In the genomic region with DNA sequence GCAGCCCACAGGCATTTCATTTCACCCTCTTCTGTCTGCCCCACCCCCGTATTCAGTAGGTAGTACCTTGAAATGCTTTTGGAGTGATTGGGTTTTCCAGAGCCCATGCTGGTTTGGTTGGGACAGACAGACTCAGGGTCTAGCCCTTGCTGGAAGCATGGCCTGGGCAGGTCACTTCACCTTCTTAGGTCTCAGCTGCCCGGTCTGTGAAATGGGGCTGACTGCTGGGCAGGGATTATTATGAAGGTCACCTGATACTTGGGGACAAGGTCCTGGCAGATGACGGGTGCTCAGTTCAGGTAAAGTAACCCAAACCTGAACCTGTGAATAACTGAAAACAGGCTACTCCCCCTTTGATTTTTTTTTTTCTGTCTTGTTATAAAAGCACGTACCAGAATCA, we compare ENCODE assay signal across 18 cellular contexts.
DNase-seq lines count a peak whose midpoint lies in the region; ATAC-seq, FAIRE-seq and TF ChIP-seq lines count a peak whose summit lies in the region.
"Had no signal": no experiment of that assay in that cellular context is flagged by ENCODE, and none has a peak within 500 bp of the region (broad histone marks: within the 10 kb centered on the region; RNA-seq: fewer than 3 reads in every experiment).

No MANE protein-coding gene starts in this region.

- no peak overlapping the region for H3K4me2 ChIP-seq in HepG2 (ENCODE audit: low read depth, low read length)

- H3K27me3 Mint-ChIP-seq in chondrocyte (ENCODE audit: low read depth) = no peaks in the 10 kb centered on the region

- H3K27ac ChIP-seq in HepG2 (ENCODE audit: extremely low read length, insufficient read depth, low read length) (no peak overlapping the region), right lobe of liver (no peak overlapping the region), sigmoid colon (no peak overlapping the region)

- H3K4me3 Mint-ChIP-seq in chondrocyte (ENCODE audit: unreplicated experiment) = no peak overlapping the region

- TF ChIP-seq POLR2A in HepG2 (IDR thresholded peaks at IDR 0.05; ENCODE audit: insufficient read depth in 1 of 2, low read depth in 2 of 2, low read length in 2 of 2) (no peak), right lobe of liver (IDR thresholded peaks at IDR 0.05) (no peak), sigmoid colon (IDR thresholded peaks at IDR 0.05) (no peak)

- H3K36me3 ChIP-seq in HepG2 (replicated peaks in 1 of 2; ENCODE audit: control insufficient read depth in 1 of 2, insufficient read depth in 2 of 2, low read length in 2 of 2) (no peaks in the 10 kb centered on the region; a peak in 1 of 5 replicates), right lobe of liver (peaks cover 0 to 10% (median 0%) of the 10 kb centered on the region in 4 donors), sigmoid colon (peaks cover 3 to 29% (median 10%) of the 10 kb centered on the region in 4 donors)

- H3K27ac Mint-ChIP-seq in chondrocyte (ENCODE audit: unreplicated experiment) = no peak overlapping the region

- ATAC-seq in HepG2 (no peak), right lobe of liver (no peak)

- TF ChIP-seq CTCF in HepG2 (CRISPR knock-in tag; IDR thresholded peaks at IDR 0.05) (no peak), right lobe of liver (IDR thresholded peaks at IDR 0.05) (no peak), chondrocyte (IDR thresholded peaks at IDR 0.05) (no peak), sigmoid colon (IDR thresholded peaks at IDR 0.05) (no peak)

- H3K4me3 ChIP-seq in HepG2 (replicated peaks in 1 of 3; ENCODE audit: insufficient read depth in 1 of 3, low read depth in 2 of 3, low read length in 3 of 3) = no peak overlapping the region
- H3K4me3 ChIP-seq in right lobe of liver = no peak overlapping the region
- no peak overlapping the region for H3K4me3 ChIP-seq in sigmoid colon

- H3K36me3 Mint-ChIP-seq in chondrocyte (ENCODE audit: low read depth) = peaks cover 26% of the 10 kb centered on the region

- 94% methylated on average over 4 of the region's 4 CpGs for WGBS in HepG2 (ENCODE audit: low lambda C conversion rate)
- WGBS in right lobe of liver (ENCODE audit: insufficient coverage, low coverage, low lambda C conversion rate, missing lambda C conversion rate) = 96% methylated on average over 3 of the region's 4 CpGs
- WGBS in sigmoid colon, 2 donors = 96% methylated on average over 4 of the region's 4 CpGs

- H3K27me3 ChIP-seq in HepG2 (ENCODE audit: control insufficient read depth in 1 of 2, insufficient read depth in 2 of 2, low read length in 2 of 2) (no peaks in the 10 kb centered on the region), right lobe of liver (no peaks in the 10 kb centered on the region), sigmoid colon (no peaks in the 10 kb centered on the region)

- no peak overlapping the region for H2AFZ ChIP-seq in HepG2 (ENCODE audit: low read length)

- CTCF ChIA-PET in HepG2 (lab: Yijun Ruan, JAX; ENCODE audit: low intra/inter-chr PET ratio, low total read pairs) = no interaction called here

- BruUV-seq in HepG2 (replicated peaks; lab: Mats Ljungman, UMichigan) = no TSS peak

- POLR2A ChIA-PET in HepG2 (lab: Yijun Ruan, JAX) = no interaction called here

- H3K9me3 ChIP-seq in HepG2 (ENCODE audit: low read length) (no peaks in the 10 kb centered on the region), right lobe of liver (no peaks in the 10 kb centered on the region), sigmoid colon (no peaks in the 10 kb centered on the region)

- no peaks in the 10 kb centered on the region for H4K20me1 ChIP-seq in HepG2 (ENCODE audit: insufficient read depth, low read length)

- intact Hi-C loops in HepG2 (cut with micrococcal nuclease; ENCODE audit: unreplicated experiment) (no loop called here), right lobe of liver (cut with DNase I) (no loop called here), sigmoid colon (cut with DNase I) (no loop called here)

- TF ChIP-seq EP300 in HepG2 (IDR thresholded peaks at IDR 0.05; ENCODE audit: low read depth in 2 of 2, low read length in 2 of 2) (no peak), HepG2 (CRISPR knock-in tag; IDR thresholded peaks at IDR 0.05; ENCODE audit: borderline replicate concordance) (no peak), sigmoid colon (IDR thresholded peaks at IDR 0.05) (no peak)

- no peaks in the 10 kb centered on the region for H3K79me2 ChIP-seq in HepG2 (ENCODE audit: insufficient read depth, low read length)

- H3K9me3 Mint-ChIP-seq in chondrocyte (ENCODE audit: low read depth) = no peaks in the 10 kb centered on the region

- DNase-seq in HepG2 (ENCODE audit: low spot score) (no peak), right lobe of liver (no peak), chondrocyte (ENCODE audit: low spot score) (peak; percentile 19), sigmoid colon (peak; percentile 34), DMS 273 (lab: John Stamatoyannopoulos, UW; ENCODE audit: unreplicated experiment) (no peak), SKM-1 treated with dmso at 0.1 percent for 144 hours (lab: John Stamatoyannopoulos, UW; ENCODE audit: unreplicated experiment) (no peak), SW 1271 (lab: John Stamatoyannopoulos, UW) (no peak)
- DNase-seq: KG1; MM.1S; NCI-H2029; NCI-H446; NCI-H524 treated with DMSO at 0.1 percent for 48 hours; NCI-H774; NK-92 treated with Interleukin-12 subunit alpha and Interleukin-12 subunit beta, amount 100 ng/mL, for 24 hours; RPMI8226; SHP77 had no signal

- TF ChIP-seq RAD21 in HepG2 (CRISPR knock-in tag; IDR thresholded peaks at IDR 0.05) = no peak

- in situ Hi-C loops in HepG2 (cut with HindIII; ENCODE audit: extremely low pct_ligation_motif_present, low pct_unique_long_range_greater_than_20kb) = no loop called here

- peaks cover 17% of the 10 kb centered on the region for H3K4me1 ChIP-seq in HepG2 (ENCODE audit: insufficient read depth, low read length)
- H3K4me1 ChIP-seq in right lobe of liver = peaks cover 0 to 15% (median 7%) of the 10 kb centered on the region in 4 donors
- H3K4me1 ChIP-seq in sigmoid colon = no peaks in the 10 kb centered on the region

- H3K4me1 Mint-ChIP-seq in chondrocyte (ENCODE audit: low read depth) = peaks cover 30% of the 10 kb centered on the region

- FAIRE-seq in HepG2 (lab: Jason Lieb, UNC) = no peak
- FAIRE-seq: GM18507, H54 had no signal

- no peak overlapping the region for H3K9ac ChIP-seq in HepG2 (ENCODE audit: insufficient read depth, low read depth, low read length)

TF ChIP-seq in HepG2, 621 proteins besides CTCF, POLR2A, EP300 and RAD21:
- TF ChIP-seq ZNF629 (CRISPR knock-in tag; conservative IDR thresholded peaks at IDR 0.05) (peak; percentile 83), ZNF562 (CRISPR knock-in tag; IDR thresholded peaks at IDR 0.05; ENCODE audit: borderline replicate concordance) (no peak)

Comparison
In these comparisons a context has a peak if more than half of its experiments do, and no peak if none do; other contexts are left out.
1. DNase-seq: peak in chondrocyte (single experiment) and sigmoid colon (single experiment); none in HepG2 (single experiment), right lobe of liver (0 of 3), DMS 273 (single experiment), SKM-1 treated with dmso at 0.1 percent for 144 hours (single experiment) and SW 1271 (0 of 2).